Comparison of ENCODE assay signal across 8 cellular contexts in the genomic region with DNA sequence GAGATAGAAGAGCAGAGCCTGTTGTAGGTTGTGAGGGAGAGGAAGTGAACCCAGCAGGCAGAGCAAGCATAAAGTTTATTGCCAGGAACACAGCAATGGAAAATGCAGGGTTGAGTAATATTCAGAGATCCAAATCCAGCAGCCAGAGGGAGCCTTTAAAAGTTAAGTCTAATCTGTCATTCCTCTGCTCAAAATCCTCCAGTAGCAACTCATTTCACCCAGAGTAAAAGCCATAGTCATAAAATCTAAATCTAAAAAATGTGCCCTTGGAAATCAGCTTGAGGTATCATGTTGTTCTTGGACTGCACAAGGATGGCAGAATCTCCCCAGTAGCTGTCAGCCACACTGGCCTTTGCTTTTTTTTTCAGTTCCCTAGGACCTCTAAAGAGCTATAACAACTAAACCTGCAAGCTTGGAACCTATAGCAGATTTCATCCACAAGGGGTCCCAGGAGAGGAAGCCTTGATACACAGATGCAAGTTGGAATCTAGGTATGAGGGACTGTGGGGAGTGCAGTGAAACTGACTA.
DNase-seq lines count a peak whose midpoint lies in the region; ATAC-seq and TF ChIP-seq lines count a peak whose summit lies in the region.

No MANE protein-coding gene starts in this region.

- peak; percentile 69 for TF ChIP-seq RAD21 in HCT116 (IDR thresholded peaks at IDR 0.05; ENCODE audit: low read depth)

- H3K79me2 ChIP-seq in HCT116 (ENCODE audit: insufficient read depth, low read length), result no peaks in the 10 kb centered on the region

- no peaks in the 10 kb centered on the region for H4K20me1 ChIP-seq in HCT116 (ENCODE audit: insufficient read depth)

- no peaks in the 10 kb centered on the region for H3K36me3 ChIP-seq in HCT116 (ENCODE audit: control insufficient read depth in 1 of 2, insufficient read depth in 2 of 2, low read length in 2 of 2)
- no peaks in the 10 kb centered on the region for H3K36me3 ChIP-seq in sigmoid colon
- no peaks in the 10 kb centered on the region for H3K36me3 ChIP-seq in aorta (ENCODE audit: control insufficient read depth in 1 of 2, insufficient read depth in 2 of 2, low read length in 1 of 2)

- H3K4me3 ChIP-seq in HCT116 (replicated peaks in 1 of 2; ENCODE audit: low read depth in 1 of 2, low read length in 2 of 2) (no peak overlapping the region), sigmoid colon (no peak overlapping the region), aorta (ENCODE audit: low read length in 2 of 2) (no peak overlapping the region)

- H3K9me2 ChIP-seq in HCT116 (ENCODE audit: insufficient read depth), result no peaks in the 10 kb centered on the region

- TF ChIP-seq POLR2A in HCT116 (IDR thresholded peaks at IDR 0.05; ENCODE audit: borderline replicate concordance, extremely low read depth, insufficient read depth, insufficient read length), result no peak
- TF ChIP-seq POLR2A in sigmoid colon (IDR thresholded peaks at IDR 0.05), result no peak

- H3K27me3 ChIP-seq in HCT116 (ENCODE audit: insufficient read depth, low read length), result no peaks in the 10 kb centered on the region
- H3K27me3 ChIP-seq in sigmoid colon, result no peaks in the 10 kb centered on the region
- no peaks in the 10 kb centered on the region for H3K27me3 ChIP-seq in aorta (ENCODE audit: control insufficient read depth in 1 of 2, insufficient read depth in 2 of 2, low read length in 1 of 2)

- no peaks in the 10 kb centered on the region for H3K9me3 ChIP-seq in HCT116 (ENCODE audit: control insufficient read depth in 1 of 2, insufficient read depth in 1 of 2, low read depth in 1 of 2, low read length in 2 of 2)
- H3K9me3 ChIP-seq in sigmoid colon, result no peaks in the 10 kb centered on the region
- no peaks in the 10 kb centered on the region for H3K9me3 ChIP-seq in aorta (ENCODE audit: control insufficient read depth, low read length)

- no peak overlapping the region for H3K9ac ChIP-seq in HCT116 (ENCODE audit: low read length)

- intact Hi-C loops in HCT116 (cut with micrococcal nuclease) (loop anchor here (1.0 kb wide), 1 partner anchor 523 kb away; no protein-coding TSS in a partner anchor), Right ventricle myocardium superior (cut with DNase I) (no loop called here), sigmoid colon (cut with DNase I) (no loop called here), aorta (cut with DNase I) (no loop called here)

- no TSS peak for BruUV-seq in HCT116 (replicated peaks; lab: Mats Ljungman, UMichigan)

- RAD21 ChIA-PET in HCT116 (lab: Charles Lee; ENCODE audit: low non-redundant PET in 1 of 2, low total read pairs in 2 of 2, uncharacterized antibody in 2 of 2, unreplicated experiment in 2 of 2), result interaction anchor here (0.7 to 0.9 kb wide), 4 partner anchors 34 to 520 kb away, joined by 3 read pairs; no protein-coding TSS in a partner anchor

- peak overlapping the region; percentile 25 for H3K4me2 ChIP-seq in HCT116 (ENCODE audit: low read length)

- CTCF ChIA-PET in HCT116 (lab: Charles Lee), result interaction anchor here (0.7 to 2.0 kb wide), 13 partner anchors 9 to 751 kb away, joined by 3 to 11 read pairs (median 4); a partner anchor contains a TSS

- POLR2A ChIA-PET in HCT116 (lab: Charles Lee), result interaction anchor here (0.7 kb wide), 1 partner anchor 555 kb away, joined by 3 read pairs; no protein-coding TSS in a partner anchor

- in situ Hi-C loops in G401 (cut with HindIII; ENCODE audit: low sequenced_read_pairs) (no loop called here), SK-MEL-5 (cut with HindIII; ENCODE audit: low pct_unique_long_range_greater_than_20kb, low sequenced_read_pairs) (no loop called here)

- H2AFZ ChIP-seq in HCT116 (ENCODE audit: low read depth, low read length, poor library complexity, severe bottlenecking), result peak overlapping the region; percentile 82

- H3K4me1 ChIP-seq in HCT116 (ENCODE audit: control insufficient read depth in 1 of 2, insufficient read depth in 2 of 2, low read length in 2 of 2) (peaks cover 0 to 9% of the 10 kb centered on the region in 2 experiments; a peak in 1 of 4 replicates), sigmoid colon (peaks cover 0 to 8% (median 0%) of the 10 kb centered on the region in 4 donors), aorta (ENCODE audit: control insufficient read depth in 1 of 2, insufficient read depth in 2 of 2, low read length in 2 of 2) (no peaks in the 10 kb centered on the region)

- TF ChIP-seq CTCF in HCT116 (IDR thresholded peaks at IDR 0.05 in 2 of 3, conservative IDR thresholded peaks at IDR 0.05 in 1 of 3; ENCODE audit: borderline replicate concordance in 1 of 3, insufficient read depth in 1 of 3, low read depth in 2 of 3, low read length in 2 of 3) (peak in 2 of 3 experiments; percentile 79 to 82; a peak in 5 of 6 replicates), sigmoid colon (IDR thresholded peaks at IDR 0.05) (peak; percentile 12 to 51 (median 42))

- H3K27ac ChIP-seq in HCT116 (ENCODE audit: low read depth, low read length) (no peak overlapping the region), sigmoid colon (peak overlapping the region in 1 of 4 donors; percentile 2), aorta (ENCODE audit: low read depth in 1 of 2, low read length in 2 of 2) (no peak overlapping the region)

- ATAC-seq in HCT116, result peak; percentile 98
- peak; percentile 82 for ATAC-seq in Right ventricle myocardium superior (ENCODE audit: poor library complexity)
- no peak for ATAC-seq in HG03469 (IDR thresholded peaks at IDR 0.05; ENCODE audit: unreplicated experiment)
- no peak for ATAC-seq in aorta (ENCODE audit: low FRiP score)

- DNase-seq in G401 (ENCODE audit: low spot score), result peak; percentile 20
- peak; percentile 71 for DNase-seq in HCT116 (ENCODE audit: low read depth, low spot score)
- DNase-seq in SK-MEL-5 (ENCODE audit: low read depth, low spot score), result peak; percentile 64
- no peak for DNase-seq in Right ventricle myocardium superior
- DNase-seq in sigmoid colon, result no peak
- no peak for DNase-seq in NOMO-1 (lab: John Stamatoyannopoulos, UW; ENCODE audit: unreplicated experiment in 2 of 2)
- no peak for DNase-seq in aorta

- no peak for TF ChIP-seq EP300 in sigmoid colon (IDR thresholded peaks at IDR 0.05)

TF ChIP-seq in HCT116, 20 proteins besides CTCF, POLR2A, EP300 and RAD21:
- TF ChIP-seq, protein P1, sequence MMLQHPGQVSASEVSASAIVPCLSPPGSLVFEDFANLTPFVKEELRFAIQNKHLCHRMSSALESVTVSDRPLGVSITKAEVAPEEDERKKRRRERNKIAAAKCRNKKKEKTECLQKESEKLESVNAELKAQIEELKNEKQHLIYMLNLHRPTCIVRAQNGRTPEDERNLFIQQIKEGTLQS (IDR thresholded peaks at IDR 0.05), result no peak
- no peak for TF ChIP-seq POLR2AphosphoS5 (IDR thresholded peaks at IDR 0.05; ENCODE audit: low read depth, low read length)
- peak; percentile 67 for TF ChIP-seq CBX3 (IDR thresholded peaks at IDR 0.05; ENCODE audit: low read depth)
- no peak for TF ChIP-seq SIN3A (IDR thresholded peaks at IDR 0.05; ENCODE audit: low read depth)
- no peak for TF ChIP-seq ELF1 (IDR thresholded peaks at IDR 0.05; ENCODE audit: borderline replicate concordance, low read depth)
- TF ChIP-seq YY1 (IDR thresholded peaks at IDR 0.05; ENCODE audit: extremely low read depth, insufficient replicate concordance, low read depth, low read length), result no peak
- TF ChIP-seq CEBPB (IDR thresholded peaks at IDR 0.05; ENCODE audit: low read depth), result 0 out of 2 replicates have a peak, but pooled peaks have one; percentile 10

Comparison
In these comparisons a context has a peak if more than half of its experiments do, and no peak if none do; other contexts are left out.
1. DNase-seq: peak in G401 (single experiment), HCT116 (single experiment) and SK-MEL-5 (single experiment); none in Right ventricle myocardium superior (single experiment), sigmoid colon (single experiment), NOMO-1 (0 of 2) and aorta (0 of 2).
2. ATAC-seq: peak in HCT116 (single experiment) and Right ventricle myocardium superior (single experiment); none in HG03469 (single experiment) and aorta (single experiment).